In the genomic region with DNA sequence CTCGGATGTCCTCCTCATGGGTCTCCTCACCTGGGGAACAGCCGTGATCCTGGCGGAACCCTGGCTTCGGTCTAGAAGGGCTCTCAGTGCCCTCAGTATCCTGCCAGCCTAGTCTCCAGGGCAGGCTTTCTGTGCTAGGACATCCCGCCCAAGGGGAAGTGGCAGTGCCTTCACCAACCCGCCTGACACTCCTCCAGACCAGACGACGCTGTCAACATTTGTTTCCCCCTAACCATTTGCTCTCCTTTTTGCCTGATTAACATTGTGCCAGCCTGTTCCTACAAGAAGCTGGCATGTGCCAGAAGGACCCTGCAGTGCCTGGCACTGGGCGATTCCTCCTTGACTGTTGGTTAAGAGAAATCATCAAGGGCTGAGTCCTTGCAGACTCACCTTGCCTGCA, we compare ENCODE assay signal across 26 cellular contexts.
"Had no signal": no experiment of that assay in that cellular context is flagged by ENCODE, and none has a peak within 500 bp of the region (broad histone marks: within the 10 kb centered on the region; RNA-seq: fewer than 3 reads in every experiment).

No MANE protein-coding gene starts in this region.

- H3K4me1 ChIP-seq: colonic mucosa, esophagus squamous epithelium, gastroesophageal sphincter, heart left ventricle, left ventricle myocardium inferior, lower lobe of right lung had no signal

- H3K4me2 ChIP-seq: hepatocyte had no signal

- FAIRE-seq: endometrium, frontal cortex, kidney had no signal

- H3K36me3 ChIP-seq: colonic mucosa, esophagus squamous epithelium, gastroesophageal sphincter, heart left ventricle, left ventricle myocardium inferior, lower lobe of right lung had no signal

- H3K9me3 ChIP-seq: colonic mucosa, esophagus squamous epithelium, heart left ventricle, left ventricle myocardium inferior, lower lobe of right lung had no signal

- H3K4me3 ChIP-seq: colonic mucosa, esophagus squamous epithelium, gastroesophageal sphincter, heart left ventricle, hepatocyte, left ventricle myocardium inferior, lower lobe of right lung had no signal

- H3K79me2 ChIP-seq: hepatocyte had no signal

- DNase-seq: cerebellar nuclear complex; colonic mucosa; cortex of kidney; effector CD8-positive, alpha-beta T cell; effector memory CD8-positive, alpha-beta T cell; endodermal cell; erythroblast; esophagus squamous epithelium; foreskin fibroblast; heart left ventricle; hypothalamus; immature natural killer cell; islet precursor cell; kidney; kidney glomerular epithelial cell; left colon; left ventricle myocardium inferior; lower lobe of right lung; mesenchymal stem cell had no signal

- ATAC-seq: effector memory CD8-positive, alpha-beta T cell; esophagus mucosa; gastroesophageal sphincter; heart left ventricle; left colon; left lobe of liver; lower lobe of right lung had no signal

- H2AFZ ChIP-seq: hepatocyte had no signal

- H3K27me3 ChIP-seq: colonic mucosa had no signal

- H3K27ac ChIP-seq: colonic mucosa, epithelial cell of prostate, esophagus squamous epithelium, gastroesophageal sphincter, heart left ventricle, hepatocyte, left ventricle myocardium inferior, lower lobe of right lung had no signal
